17 cellular contexts compared by ENCODE assay signal in the genomic region with DNA sequence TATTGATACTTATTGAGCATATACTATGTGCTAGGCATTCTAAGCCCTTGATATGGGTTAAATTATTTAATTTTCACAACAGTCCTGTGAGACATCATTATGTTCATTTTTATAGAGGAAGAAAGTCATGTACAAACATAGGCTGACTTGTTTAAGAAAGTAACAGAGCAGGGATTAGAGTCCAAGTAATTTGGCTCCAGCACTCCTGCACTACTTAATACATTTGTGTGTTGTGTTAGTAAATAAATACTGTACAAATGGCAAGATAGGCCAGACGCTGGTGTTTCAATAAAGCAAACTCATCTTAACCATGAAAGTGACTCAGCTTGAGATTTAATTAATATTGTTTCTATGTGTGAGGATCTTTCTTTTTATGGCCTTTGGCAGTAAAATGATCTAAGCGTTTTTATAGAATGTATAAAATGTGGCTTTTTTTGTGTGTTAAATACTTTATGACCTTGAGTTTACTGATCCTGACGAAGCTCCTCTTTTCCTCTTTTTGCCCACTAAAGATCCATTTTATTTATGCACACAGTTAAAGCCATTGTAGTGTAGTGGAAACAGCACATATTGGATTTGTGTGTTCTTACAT. TPM values are rescaled to one million over a fixed set of nuclear protein-coding genes. Genes with fewer than 3 reads are reported as not detected.
A peak's percentile ranks its signal among the peaks of the same experiment; 100 is the strongest.
DNase-seq lines count a peak whose midpoint lies in the region; ATAC-seq, FAIRE-seq and TF ChIP-seq lines count a peak whose summit lies in the region.
"Had no signal": no experiment of that assay in that cellular context is flagged by ENCODE, and none has a peak within 500 bp of the region (broad histone marks: within the 10 kb centered on the region; RNA-seq: fewer than 3 reads in every experiment).

No MANE protein-coding gene starts in this region.

- H3K9me3 Mint-ChIP-seq in Caco-2 (ENCODE audit: unreplicated experiment) = no peaks in the 10 kb centered on the region

- H2AFZ ChIP-seq in hepatocyte = no peak overlapping the region

- H3K9me3 ChIP-seq in Caco-2 = no peaks in the 10 kb centered on the region
- no peaks in the 10 kb centered on the region for H3K9me3 ChIP-seq in SK-N-MC (ENCODE audit: low read depth, low read length)
- H3K9me3 ChIP-seq in hepatocyte (ENCODE audit: low read depth) = no peaks in the 10 kb centered on the region
- no peaks in the 10 kb centered on the region for H3K9me3 ChIP-seq in small intestine (ENCODE audit: control insufficient read depth, low read depth)

- H3K4me1 Mint-ChIP-seq in Caco-2 (ENCODE audit: low read depth, unreplicated experiment) = peaks cover 40% of the 10 kb centered on the region

- POLR2A ChIA-PET in Caco-2 (lab: Charles Lee) = no interaction called here

- WGBS in hepatocyte (ENCODE audit: low lambda C conversion rate, missing lambda C conversion rate) = 52% methylated on average over 3 of the region's 3 CpGs
- 28 to 38% (median 32%) methylated on average over 3 of the region's 3 CpGs for WGBS in small intestine, 3 donors

- no TSS peak for BruUV-seq in Caco-2 (replicated peaks; lab: Mats Ljungman, UMichigan)

- ATAC-seq in HG02623 (IDR thresholded peaks at IDR 0.05; ENCODE audit: unreplicated experiment) (no peak), HG03108 (IDR thresholded peaks at IDR 0.05; ENCODE audit: unreplicated experiment) (no peak), GM18909 (IDR thresholded peaks at IDR 0.05; ENCODE audit: poor library complexity, unreplicated experiment) (no peak)
- ATAC-seq: K562 had no signal

- no peak for FAIRE-seq in small intestine (lab: Jason Lieb, UNC)
- FAIRE-seq: K562 had no signal

- H4K20me1 ChIP-seq in hepatocyte (ENCODE audit: insufficient read depth, poor library complexity, severe bottlenecking) = peaks cover 7% of the 10 kb centered on the region

- H3K27ac ChIP-seq in SK-N-MC (peak overlapping the region; percentile 42; the same call in 1 of the 2 replicates), hepatocyte (peak overlapping the region; percentile 13), small intestine (ENCODE audit: low read depth in 1 of 2, low read length in 1 of 2) (no peak overlapping the region)
- H3K27ac ChIP-seq: C4-2B, HL-60 had no signal

- peaks cover 28% of the 10 kb centered on the region for H3K36me3 Mint-ChIP-seq in Caco-2 (ENCODE audit: insufficient read depth, unreplicated experiment)

- intact Hi-C loops in Caco-2 (cut with micrococcal nuclease; ENCODE audit: unreplicated experiment) = no loop called here

- H3K79me2 ChIP-seq in hepatocyte = peaks cover 81% of the 10 kb centered on the region

- DNase-seq in Caco-2 (no peak), SK-N-MC (ENCODE audit: low read depth, low spot score) (no peak), hepatocyte (ENCODE audit: low spot score) (no peak), small intestine (peak; percentile 38)
- DNase-seq in stimulated activated CD4-positive, alpha-beta T cell treated with anti-CD3 and anti-CD28 coated beads, Interleukin-2, amount 100 ng/mL, for 48 hours = no peak
- DNase-seq: COR-L47, DMS53, H9, NCI-H1105, NCI-H187, NCI-H69 had no signal

- H3K27me3 ChIP-seq in Caco-2 (replicated peaks; ENCODE audit: control insufficient read depth, insufficient read depth, low read length) (no peaks in the 10 kb centered on the region), hepatocyte (no peaks in the 10 kb centered on the region), small intestine (ENCODE audit: control insufficient read depth in 2 of 2, insufficient read depth in 2 of 2, low read length in 2 of 2) (no peaks in the 10 kb centered on the region)

- peak overlapping the region; percentile 73 for H3K27ac Mint-ChIP-seq in Caco-2 (ENCODE audit: unreplicated experiment)
- H3K27ac Mint-ChIP-seq: H9 had no signal

- H3K4me2 ChIP-seq in hepatocyte = no peak overlapping the region

- peaks cover 17% of the 10 kb centered on the region for H3K4me1 ChIP-seq in Caco-2
- peaks cover 10% of the 10 kb centered on the region for H3K4me1 ChIP-seq in hepatocyte (ENCODE audit: insufficient read depth)
- peaks cover 1% of the 10 kb centered on the region in 2 donors for H3K4me1 ChIP-seq in small intestine (ENCODE audit: control insufficient read depth in 2 of 2, insufficient read depth in 1 of 2, low read depth in 1 of 2, low read length in 1 of 2)

- H3K9me2 ChIP-seq in hepatocyte (replicated peaks; ENCODE audit: insufficient read depth) = no peaks in the 10 kb centered on the region

- TF ChIP-seq CTCF in Caco-2 (IDR thresholded peaks at IDR 0.05; ENCODE audit: insufficient read depth in 1 of 2, low read depth in 1 of 2, low read length in 1 of 2, severe bottlenecking in 1 of 2, unreplicated experiment in 1 of 2) = no peak
- no peak for TF ChIP-seq CTCF in hepatocyte (IDR thresholded peaks at IDR 0.05; ENCODE audit: poor library complexity)

- H3K4me3 ChIP-seq in Caco-2 (ENCODE audit: low read depth, low read length) (no peak overlapping the region), SK-N-MC (no peak overlapping the region), hepatocyte (no peak overlapping the region), small intestine (ENCODE audit: low read depth in 1 of 2, low read length in 2 of 2) (no peak overlapping the region)
- H3K4me3 ChIP-seq: K562 had no signal

- H3K36me3 ChIP-seq in Caco-2 (ENCODE audit: control insufficient read depth, insufficient read depth, low read length) = no peaks in the 10 kb centered on the region
- no peaks in the 10 kb centered on the region for H3K36me3 ChIP-seq in SK-N-MC (ENCODE audit: insufficient read depth, low read length)
- H3K36me3 ChIP-seq in hepatocyte (replicated peaks; ENCODE audit: insufficient read depth, low read depth) = no peaks in the 10 kb centered on the region
- H3K36me3 ChIP-seq in small intestine (ENCODE audit: control insufficient read depth in 2 of 2, insufficient read depth in 2 of 2, low read length in 2 of 2) = no peaks in the 10 kb centered on the region

- no peak overlapping the region for H3K9ac ChIP-seq in SK-N-MC (ENCODE audit: insufficient read length)

- no peaks in the 10 kb centered on the region for H3K27me3 Mint-ChIP-seq in Caco-2 (ENCODE audit: insufficient read depth, unreplicated experiment)

- H3K4me3 Mint-ChIP-seq in Caco-2 (ENCODE audit: unreplicated experiment) = no peak overlapping the region
- H3K4me3 Mint-ChIP-seq: H9 had no signal

- CTCF ChIA-PET in Caco-2 (lab: Charles Lee) = no interaction called here

RNA-seq across cellular contexts. Expression of gene NBEAL1, which starts 21.3 kb away (rescaled TPM):
- total RNA-seq in Caco-2 (2022) (39.9 and 44.1 TPM in 2 replicates), hepatocyte (47.2 and 57.0 TPM in 2 replicates)
- polyA plus RNA-seq in hepatocyte (22.2 and 28.5 TPM in 2 replicates), small intestine (10 to 100 TPM in 2 of 3 donors, 1 to 10 TPM in 1; 6.5 to 12.7 (median 11.9) TPM)

Comparison
In these comparisons a context has a peak if more than half of its experiments do, and no peak if none do; other contexts are left out.
1. H3K27ac ChIP-seq: peak in SK-N-MC (single experiment) and hepatocyte (single experiment); none in small intestine (0 of 2).